In the genomic region with DNA sequence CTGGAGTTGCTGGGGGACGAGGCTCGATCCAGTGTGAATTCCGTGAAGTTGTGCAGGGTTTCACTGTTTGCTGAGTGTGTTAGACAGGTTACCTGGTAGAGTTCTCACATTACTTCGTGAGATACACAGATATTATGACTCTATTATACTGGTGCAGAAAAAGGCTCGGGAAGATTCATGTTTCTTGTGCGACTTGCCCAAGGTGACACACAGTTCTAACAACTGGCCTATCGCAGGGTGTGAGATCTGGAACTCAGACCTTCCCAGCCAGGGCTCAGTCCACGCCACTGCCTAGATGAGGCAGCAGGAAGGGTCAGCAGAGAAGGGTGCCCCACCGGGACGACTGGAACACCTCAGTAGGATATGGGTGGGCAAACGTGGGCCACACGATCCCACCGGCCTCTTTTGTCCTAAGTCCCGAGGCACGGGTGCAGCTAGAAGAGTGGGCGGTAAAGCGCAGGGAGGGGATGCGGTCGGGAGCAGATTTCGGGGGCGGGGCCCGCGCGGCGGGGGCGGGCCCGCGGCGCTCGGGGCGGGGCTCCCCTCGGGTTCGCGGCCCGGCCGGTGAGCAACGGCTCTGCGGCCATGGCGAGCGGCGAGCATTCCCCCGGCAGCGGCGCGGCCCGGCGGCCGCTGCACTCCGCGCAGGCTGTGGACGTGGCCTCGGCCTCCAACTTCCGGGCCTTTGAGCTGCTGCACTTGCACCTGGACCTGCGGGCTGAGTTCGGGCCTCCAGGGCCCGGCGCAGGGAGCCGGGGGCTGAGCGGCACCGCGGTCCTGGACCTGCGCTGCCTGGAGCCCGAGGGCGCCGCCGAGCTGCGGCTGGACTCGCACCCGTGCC, we compare ENCODE assay signal across 8 cellular contexts. TPM values are rescaled to one million over a fixed set of nuclear protein-coding genes. Genes with fewer than 3 reads are reported as not detected.
DNase-seq lines count a peak whose midpoint lies in the region; ATAC-seq lines count a peak whose summit lies in the region.

TSS of gene RNPEP (plus strand) at position 567 of the 841 bp plus-strand sequence. CDS start at position 586, 19 bp downstream.

- in situ Hi-C loops in endometrial microvascular endothelial cells (cut with HindIII; ENCODE audit: inconsistent ontology term, low pct_unique_long_range_greater_than_20kb, low sequenced_read_pairs) = no loop called here

- peak; percentile 60 for ATAC-seq in GM18858 (IDR thresholded peaks at IDR 0.05; ENCODE audit: unreplicated experiment)
- ATAC-seq in HG03066 (IDR thresholded peaks at IDR 0.05; ENCODE audit: low read depth, unreplicated experiment) = peak; percentile 68

- peak; percentile 97 for DNase-seq in AG20443 (ENCODE audit: low spot score)
- peak; percentile 79 for DNase-seq in NCI-H82 (lab: John Stamatoyannopoulos, UW)
- peak; percentile 10 for DNase-seq in activated CD8-positive, alpha-beta memory T cell treated with anti-CD3 and anti-CD28 coated beads, Interleukin-2, amount 50 U/mL, for 1 hour (ENCODE audit: extremely low read depth)
- peak; percentile 67 for DNase-seq in midbrain (lab: John Stamatoyannopoulos, UW)
- DNase-seq in stimulated activated CD8-positive, alpha-beta memory T cell treated with anti-CD3 and anti-CD28 coated beads, Interleukin-2, amount 100 ng/mL, for 1 hour (ENCODE audit: low read depth in 2 of 2) = peak; percentile 50 to 56

RNA-seq across cellular contexts. Expression of gene RNPEP, which starts in this region (rescaled TPM):
- total RNA-seq in endometrial microvascular endothelial cells (ENCODE audit: inconsistent ontology term) = 90.5 TPM

Comparison
In these comparisons a context has a peak if more than half of its experiments do, and no peak if none do; other contexts are left out.
1. Peak in every context shown above with its lines: DNase-seq and ATAC-seq.
2. DNase-seq: peak in every context shown above with its lines; median percentile 97 in AG20443; 79 in NCI-H82; 67 in midbrain; 53 in stimulated activated CD8-positive, alpha-beta memory T cell treated with anti-CD3 and anti-CD28 coated beads, Interleukin-2, amount 100 ng/mL, for 1 hour; 10 in activated CD8-positive, alpha-beta memory T cell treated with anti-CD3 and anti-CD28 coated beads, Interleukin-2, amount 50 U/mL, for 1 hour.